8 cellular contexts compared by ENCODE assay signal in genomic region chr14:104795781-104796681, GRCh38. TPM values are rescaled to one million over a fixed set of nuclear protein-coding genes. Genes with fewer than 3 reads are reported as not detected.
A peak's percentile ranks its signal among the peaks of the same experiment; 100 is the strongest.
DNase-seq lines count a peak whose midpoint lies in the region; TF ChIP-seq lines count a peak whose summit lies in the region.

No MANE protein-coding gene starts in this region.

- H3K79me2 ChIP-seq in smooth muscle cell (ENCODE audit: low read depth): peaks cover 40% of the 10 kb centered on the region

- POLR2A ChIA-PET in HEK293T (lab: Yijun Ruan, JAX): interaction anchor here (0.7 to 1.5 kb wide), 2 partner anchors 25 to 43 kb away, joined by 5 to 6 read pairs; partner anchors contain the start of gene SIVA1

- H4K20me1 ChIP-seq in smooth muscle cell (ENCODE audit: low read depth): peaks cover 38% of the 10 kb centered on the region

- H3F3A ChIP-seq in smooth muscle cell (ENCODE audit: low read depth): peaks cover 23% of the 10 kb centered on the region

- CTCF ChIA-PET in HEK293T (lab: Yijun Ruan, JAX): no interaction called here

- H3K9me3 ChIP-seq in SK-N-MC (ENCODE audit: low read depth, low read length) (no peaks in the 10 kb centered on the region), iPS DF 6.9 (ENCODE audit: control insufficient read depth, insufficient read depth, low read length) (no peaks in the 10 kb centered on the region), smooth muscle cell (replicated peaks; ENCODE audit: low read depth) (no peaks in the 10 kb centered on the region)

- in situ Hi-C loops in astrocyte of the cerebellum (cut with HindIII; ENCODE audit: low sequenced_read_pairs): no loop called here

- H3K9ac ChIP-seq in SK-N-MC (ENCODE audit: insufficient read length) (peak overlapping the region; percentile 59), smooth muscle cell (ENCODE audit: low read depth) (no peak overlapping the region)

- DNase-seq in EH (ENCODE audit: low read depth) (peak; percentile 64), HEK293T (ENCODE audit: extremely low spot score) (peak; percentile 72), SK-N-MC (ENCODE audit: low read depth, low spot score) (no peak), astrocyte of the cerebellum (ENCODE audit: low read depth) (no peak), iPS DF 6.9 (ENCODE audit: low read depth, low spot score) (no peak), smooth muscle cell (lab: John Stamatoyannopoulos, UW; ENCODE audit: unreplicated experiment) (no peak), NCI-H526 treated with DMSO at 0.1 percent for 48 hours (lab: John Stamatoyannopoulos, UW) (no peak), retina (no peak)

- H3K27me3 ChIP-seq in iPS DF 6.9 (ENCODE audit: control insufficient read depth, insufficient read depth, low read length): peaks cover 7% of the 10 kb centered on the region; the same call in 1 of the 2 replicates
- no peaks in the 10 kb centered on the region for H3K27me3 ChIP-seq in smooth muscle cell (ENCODE audit: low read depth)

- TF ChIP-seq CTCF in astrocyte of the cerebellum (IDR thresholded peaks at IDR 0.05; ENCODE audit: low read depth, low read length, missing control alignments) (no peak), smooth muscle cell (IDR thresholded peaks at IDR 0.05; ENCODE audit: borderline replicate concordance, insufficient read depth, poor library complexity, severe bottlenecking) (no peak)

- no CpG with 5 or more reads among the region's 55 CpGs for WGBS in iPS DF 6.9 (ENCODE audit: insufficient coverage, insufficient read length)
- 36% methylated on average over 17 of the region's 55 CpGs for WGBS in smooth muscle cell (ENCODE audit: low lambda C conversion rate)

- H3K36me3 ChIP-seq in SK-N-MC (ENCODE audit: insufficient read depth, low read length) (no peaks in the 10 kb centered on the region; the same call in 1 of the 2 replicates), iPS DF 6.9 (ENCODE audit: control insufficient read depth, insufficient read depth, low read length) (peaks cover 2% of the 10 kb centered on the region; the same call in 1 of the 2 replicates), smooth muscle cell (ENCODE audit: low read depth) (no peaks in the 10 kb centered on the region)

- H3K4me3 ChIP-seq in SK-N-MC (peak overlapping the region; percentile 74), astrocyte of the cerebellum (ENCODE audit: low read depth, low read length) (peak overlapping the region; percentile 39), iPS DF 6.9 (ENCODE audit: low read length) (peak overlapping the region; percentile 60; the same call in 1 of the 2 replicates), smooth muscle cell (peak overlapping the region; percentile 49)

- H3K4me2 ChIP-seq in smooth muscle cell: peak overlapping the region; percentile 87

- no peak overlapping the region for H3K27ac ChIP-seq in SK-N-MC
- no peak overlapping the region for H3K27ac ChIP-seq in iPS DF 6.9 (ENCODE audit: low read length)
- H3K27ac ChIP-seq in smooth muscle cell (ENCODE audit: low read depth): peak overlapping the region; percentile 38

- H3K4me1 ChIP-seq in iPS DF 6.9 (ENCODE audit: control insufficient read depth, insufficient read depth, low read length) (peaks cover 16% of the 10 kb centered on the region), smooth muscle cell (ENCODE audit: low read depth) (peaks cover 25% of the 10 kb centered on the region)

- H2AFZ ChIP-seq in smooth muscle cell (ENCODE audit: low read depth): no peak overlapping the region

TF ChIP-seq in HEK293T, 16 proteins besides CTCF, POLR2A, EP300 and RAD21:
- no peak for TF ChIP-seq FOXA1 (IDR thresholded peaks at IDR 0.05)
- TF ChIP-seq ZNF384 (IDR thresholded peaks at IDR 0.05): no peak
- TF ChIP-seq SP1 (IDR thresholded peaks at IDR 0.05): no peak
- no peak for TF ChIP-seq CTBP1 (IDR thresholded peaks at IDR 0.05; ENCODE audit: borderline replicate concordance)
- no peak for TF ChIP-seq FOXM1 (IDR thresholded peaks at IDR 0.05; ENCODE audit: borderline replicate concordance)
- TF ChIP-seq FOXK2 (IDR thresholded peaks at IDR 0.05): no peak
- TF ChIP-seq HDGF (IDR thresholded peaks at IDR 0.05; ENCODE audit: borderline replicate concordance): no peak
- no peak for TF ChIP-seq L3MBTL2 (conservative IDR thresholded peaks at IDR 0.05)
- TF ChIP-seq BHLHE40 (IDR thresholded peaks at IDR 0.05; ENCODE audit: borderline replicate concordance): no peak
- no peak for TF ChIP-seq TARDBP (IDR thresholded peaks at IDR 0.05)
- no peak for TF ChIP-seq NFRKB (IDR thresholded peaks at IDR 0.05)
- no peak for TF ChIP-seq PKNOX1 (IDR thresholded peaks at IDR 0.05)
- no peak for TF ChIP-seq SUZ12 (IDR thresholded peaks at IDR 0.05)
- no peak for TF ChIP-seq LEF1 (IDR thresholded peaks at IDR 0.05; ENCODE audit: borderline replicate concordance)
- TF ChIP-seq ARNT (IDR thresholded peaks at IDR 0.05): no peak
- TF ChIP-seq ELF4 (IDR thresholded peaks at IDR 0.05): no peak

RNA-seq across cellular contexts. Expression of gene AKT1, which starts 0.5 kb away (rescaled TPM):
- 93.7 and 99.9 TPM in 2 replicates for total RNA-seq in smooth muscle cell
- 179 and 189 TPM in 2 replicates for polyA plus RNA-seq in smooth muscle cell

RNA-seq across cellular contexts. Expression of gene ZBTB42, which starts 4.9 kb away (rescaled TPM):
- total RNA-seq in smooth muscle cell: 1.6 and 4.2 TPM in 2 replicates
- 0.72 and 1.1 TPM in 2 replicates for polyA plus RNA-seq in smooth muscle cell

RNA-seq across cellular contexts. Expression of gene SIVA1, which starts 43.1 kb away (rescaled TPM):
- total RNA-seq in smooth muscle cell: 78.5 and 155 TPM in 2 replicates
- polyA plus RNA-seq in smooth muscle cell: 118 and 133 TPM in 2 replicates

Comparison
In these comparisons a context has a peak if more than half of its experiments do, and no peak if none do; other contexts are left out.
1. DNase-seq: peak in EH (single experiment) and HEK293T (single experiment); none in SK-N-MC (single experiment), astrocyte of the cerebellum (single experiment), iPS DF 6.9 (single experiment), smooth muscle cell (single experiment), NCI-H526 treated with DMSO at 0.1 percent for 48 hours (single experiment) and retina (single experiment).
2. Peak in every context shown above with its lines, with median percentiles within 50 percentile points of each other: H3K4me3 ChIP-seq.